8 cellular contexts compared by ENCODE assay signal in the genomic region with DNA sequence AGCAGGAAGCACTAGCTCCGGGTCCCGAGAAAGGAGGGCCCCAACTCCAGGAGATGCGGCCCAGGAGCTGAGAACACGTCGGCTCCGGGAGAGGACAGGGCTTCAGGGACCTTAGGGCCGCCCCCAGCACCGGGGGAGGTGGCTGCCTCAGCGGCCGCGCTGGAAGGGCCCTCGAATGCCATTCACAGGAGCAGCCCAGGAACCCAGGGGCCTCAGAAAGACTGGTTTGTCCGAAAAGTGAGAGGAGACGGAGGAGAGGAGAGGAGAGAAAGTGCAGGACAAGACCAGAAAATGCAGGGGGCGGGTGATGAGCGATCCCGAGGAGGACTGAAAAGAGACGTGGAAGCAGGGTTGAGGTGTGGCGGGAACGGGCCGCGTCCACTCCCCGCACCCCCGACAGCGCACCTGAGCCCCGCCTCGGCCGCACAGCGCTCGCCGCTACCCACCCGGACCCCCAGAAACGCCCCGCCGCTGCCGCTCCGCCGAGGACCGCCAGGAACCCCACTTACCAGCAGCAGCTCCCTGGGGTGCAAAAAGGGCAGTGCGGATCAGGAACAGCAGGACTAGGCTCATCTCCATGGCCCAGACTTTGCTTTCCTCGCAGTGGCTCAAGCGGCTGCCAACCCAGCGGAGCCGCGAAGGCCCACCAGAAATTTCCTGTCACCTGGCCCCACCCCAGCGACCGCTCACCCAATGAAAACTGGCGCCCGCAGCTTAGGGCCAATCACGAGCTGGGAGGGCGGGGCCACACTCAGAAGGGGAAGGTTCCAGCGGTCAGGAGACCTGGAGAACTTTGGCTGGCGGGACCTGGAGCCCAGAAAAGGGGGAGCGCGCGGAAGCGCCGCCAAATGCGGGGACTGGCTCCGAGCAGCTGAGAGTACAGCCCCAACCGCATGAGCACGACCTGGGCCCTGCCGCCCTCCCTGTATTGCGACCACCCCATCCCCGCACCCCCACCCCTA. TPM values are rescaled to one million over a fixed set of nuclear protein-coding genes. Genes with fewer than 3 reads are reported as not detected.
DNase-seq lines count a peak whose midpoint lies in the region; ATAC-seq and TF ChIP-seq lines count a peak whose summit lies in the region.

No MANE protein-coding gene starts in this region.

- H3K4me1 ChIP-seq in NT2/D1 (ENCODE audit: insufficient read depth, insufficient read length) (peaks cover 4% of the 10 kb centered on the region), muscle layer of duodenum (ENCODE audit: control insufficient read depth in 1 of 2, insufficient read depth in 2 of 2, low read length in 2 of 2) (peaks cover 0 to 16% of the 10 kb centered on the region in 2 donors)

- H3K27me3 ChIP-seq in NT2/D1 (ENCODE audit: insufficient read depth, insufficient read length) (peaks cover 60% of the 10 kb centered on the region), muscle layer of duodenum (ENCODE audit: low read depth, low read length) (no peaks in the 10 kb centered on the region)

- H3K27ac ChIP-seq in muscle layer of duodenum (ENCODE audit: low read length) = no peak overlapping the region

- peak overlapping the region; percentile 53 for H3K4me3 ChIP-seq in NT2/D1 (ENCODE audit: insufficient read length, low read depth)
- peak overlapping the region; percentile 61 to 83 for H3K4me3 ChIP-seq in muscle layer of duodenum (ENCODE audit: low read depth in 1 of 2, low read length in 2 of 2)

- no peaks in the 10 kb centered on the region for H3K36me3 ChIP-seq in NT2/D1 (ENCODE audit: insufficient read depth, insufficient read length, low read length)
- no peaks in the 10 kb centered on the region for H3K36me3 ChIP-seq in muscle layer of duodenum (ENCODE audit: control insufficient read depth in 1 of 2, insufficient read depth in 2 of 2, low read length in 2 of 2)

- H3K9me3 ChIP-seq in NT2/D1 (ENCODE audit: insufficient read depth, low read length) (no peaks in the 10 kb centered on the region), muscle layer of duodenum (ENCODE audit: control insufficient read depth in 1 of 2, low read length in 2 of 2) (no peaks in the 10 kb centered on the region)

- in situ Hi-C loops in GM18951 (cut with MboI; ENCODE audit: low sequenced_read_pairs, unreplicated experiment) = no loop called here

- TF ChIP-seq POLR2A in GM18951 (IDR thresholded peaks at IDR 0.05; ENCODE audit: extremely low read depth, insufficient read depth, insufficient read length) = peak; percentile 69

- DNase-seq in AML-193 (lab: John Stamatoyannopoulos, UW) = peak; percentile 87 to 93
- peak; percentile 55 for DNase-seq in NT2/D1 (ENCODE audit: low read depth, low spot score)
- DNase-seq in activated T-cell treated with anti-CD3 and anti-CD28 coated beads, Interleukin-2, amount 50 U/mL, for 1 hour = peak; percentile 85
- DNase-seq in stimulated activated CD8-positive, alpha-beta memory T cell treated with anti-CD3 and anti-CD28 coated beads, Interleukin-7, amount 100 ng/mL, for 1 hour (ENCODE audit: low read depth in 2 of 2) = peak; percentile 69 to 75

- ATAC-seq in HG03175 (IDR thresholded peaks at IDR 0.05; ENCODE audit: unreplicated experiment) (peak; percentile 75), esophagus mucosa (peak; percentile 82)

- peak overlapping the region; percentile 50 for H3K9ac ChIP-seq in NT2/D1 (ENCODE audit: insufficient read length, low read depth)

RNA-seq across cellular contexts. Expression of gene HLA-F, which starts 25.4 kb away (rescaled TPM):
- 6.8 TPM for total RNA-seq in esophagus mucosa
